In the genomic region with DNA sequence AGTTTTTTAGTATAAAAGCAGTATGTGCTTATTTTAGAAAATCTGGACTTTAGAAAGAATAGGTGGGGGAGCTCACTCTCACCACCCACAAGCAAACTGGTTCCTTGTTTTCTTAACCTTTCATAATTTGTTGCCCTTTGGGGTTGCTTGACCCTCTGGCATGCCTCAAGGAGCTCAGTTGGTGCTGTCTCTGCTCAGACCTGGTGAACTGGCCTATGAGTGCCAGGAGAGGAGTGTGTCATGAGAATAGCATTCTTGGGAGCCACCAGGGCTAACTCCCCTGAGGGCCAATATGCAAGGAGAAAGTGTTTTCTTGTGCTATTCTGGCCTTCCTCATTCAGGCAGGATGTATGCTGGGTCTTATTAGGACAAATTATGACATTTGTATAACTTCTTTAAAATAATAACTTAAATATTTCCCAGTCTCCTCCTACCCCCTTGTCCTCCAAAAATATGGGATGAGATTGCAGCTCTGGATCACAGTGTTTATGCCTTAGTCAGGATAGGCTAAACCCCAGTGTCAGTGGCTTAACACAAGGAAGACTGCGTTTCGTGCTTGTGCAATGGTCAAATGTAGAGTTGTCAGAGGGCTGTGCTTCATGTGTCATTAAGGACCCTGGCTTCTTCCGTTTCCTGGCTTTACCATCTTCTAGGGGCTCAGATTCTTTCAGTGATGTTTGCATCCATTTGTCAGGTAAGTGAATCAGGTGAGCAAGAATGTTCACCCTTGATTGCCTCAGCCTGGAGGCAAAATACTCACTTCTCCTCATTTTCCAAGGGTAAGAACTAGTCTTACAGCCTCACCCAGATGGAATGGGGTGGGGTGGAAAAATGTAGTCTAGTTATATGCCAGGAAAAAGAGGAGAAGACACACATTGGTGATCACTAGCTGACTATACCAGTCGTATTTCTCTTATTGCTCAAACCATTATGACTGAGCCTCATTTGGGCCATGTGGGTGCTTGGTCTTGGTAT, we compare ENCODE assay signal across 17 cellular contexts. TPM values are rescaled to one million over a fixed set of nuclear protein-coding genes. Genes with fewer than 3 reads are reported as not detected.
DNase-seq lines count a peak whose midpoint lies in the region; ATAC-seq, FAIRE-seq and TF ChIP-seq lines count a peak whose summit lies in the region.
"Had no signal": no experiment of that assay in that cellular context is flagged by ENCODE, and none has a peak within 500 bp of the region (broad histone marks: within the 10 kb centered on the region; RNA-seq: fewer than 3 reads in every experiment).

No MANE protein-coding gene starts in this region.

- FAIRE-seq in bronchial epithelial cell (lab: Jason Lieb, UNC), result peak; percentile 83
- FAIRE-seq: GM18507 had no signal

- H3K4me3 ChIP-seq in bronchial epithelial cell (ENCODE audit: low read depth, low read length) (no peak overlapping the region), mesenchymal stem cell (ENCODE audit: insufficient read depth in 1 of 2, low read depth in 1 of 2, low read length in 2 of 2) (no peak overlapping the region), right lobe of liver (no peak overlapping the region), neuronal stem cell (ENCODE audit: low read length in 2 of 2) (no peak overlapping the region)
- H3K4me3 ChIP-seq: vagina had no signal

- intact Hi-C loops in right lobe of liver (cut with DNase I), result no loop called here

- 87% methylated on average over 3 of the region's 4 CpGs for WGBS in mesenchymal stem cell
- WGBS in right lobe of liver (ENCODE audit: insufficient coverage, low coverage, low lambda C conversion rate, missing lambda C conversion rate), result 82% methylated on average over 4 of the region's 4 CpGs
- no CpG with 5 or more reads among the region's 4 CpGs for WGBS in neuronal stem cell (ENCODE audit: extremely low coverage in 2 of 2, insufficient read length in 2 of 2, insufficient replicate concordance in 1 of 2), 2 donors

- H3K27ac ChIP-seq in C4-2B (peak overlapping the region; percentile 42), mesenchymal stem cell (ENCODE audit: low read length, poor library complexity, severe bottlenecking) (peak overlapping the region; percentile 18), right lobe of liver (no peak overlapping the region), neuronal stem cell (replicated peaks; ENCODE audit: low read length) (no peak overlapping the region)
- H3K27ac ChIP-seq: vagina had no signal

- H3K14ac ChIP-seq in mesenchymal stem cell (ENCODE audit: low read length in 2 of 2), result no peak overlapping the region
- H3K14ac ChIP-seq in neuronal stem cell (ENCODE audit: low read length), result no peak overlapping the region

- no peak overlapping the region for H2AK5ac ChIP-seq in mesenchymal stem cell (ENCODE audit: low read length, severe bottlenecking)
- no peak overlapping the region for H2AK5ac ChIP-seq in neuronal stem cell (ENCODE audit: low read depth, low read length)

- no peak for ATAC-seq in right lobe of liver
- ATAC-seq: activated CD8-positive, alpha-beta T cell treated with anti-CD3 and anti-CD28 coated beads for 36 hours; effector memory CD8-positive, alpha-beta T cell had no signal

- H2BK15ac ChIP-seq in mesenchymal stem cell (ENCODE audit: low read depth, poor library complexity, severe bottlenecking), result no peak overlapping the region
- H2BK15ac ChIP-seq in neuronal stem cell (ENCODE audit: low read length), result no peak overlapping the region

- H2BK12ac ChIP-seq in mesenchymal stem cell (ENCODE audit: low read length in 2 of 2), result no peak overlapping the region
- H2BK12ac ChIP-seq in neuronal stem cell (ENCODE audit: low read length), result no peak overlapping the region

- TF ChIP-seq CTCF in C4-2B (conservative IDR thresholded peaks at IDR 0.05), result no peak
- TF ChIP-seq CTCF in bronchial epithelial cell (IDR thresholded peaks at IDR 0.05; ENCODE audit: insufficient read depth, low read length, severe bottlenecking), result no peak
- no peak for TF ChIP-seq CTCF in right lobe of liver (IDR thresholded peaks at IDR 0.05)

- H3K9me3 ChIP-seq in mesenchymal stem cell (ENCODE audit: control insufficient read depth, low read length), result no peaks in the 10 kb centered on the region
- no peaks in the 10 kb centered on the region for H3K9me3 ChIP-seq in right lobe of liver
- no peaks in the 10 kb centered on the region for H3K9me3 ChIP-seq in neuronal stem cell (replicated peaks in 1 of 2; ENCODE audit: control insufficient read depth in 2 of 2, insufficient read depth in 1 of 2, low read depth in 1 of 2, low read length in 2 of 2)
- H3K9me3 ChIP-seq: vagina had no signal

- H3K27me3 ChIP-seq in bronchial epithelial cell (ENCODE audit: control insufficient read depth, insufficient read depth, low read length) (no peaks in the 10 kb centered on the region), mesenchymal stem cell (ENCODE audit: control insufficient read depth in 1 of 2, insufficient read depth in 1 of 2, low read length in 2 of 2) (no peaks in the 10 kb centered on the region), right lobe of liver (no peaks in the 10 kb centered on the region), neuronal stem cell (ENCODE audit: control insufficient read depth in 3 of 3, insufficient read depth in 3 of 3, low read depth in 1 of 3, low read length in 3 of 3) (no peaks in the 10 kb centered on the region)
- H3K27me3 ChIP-seq: vagina had no signal

- no peak overlapping the region for H2BK120ac ChIP-seq in mesenchymal stem cell (ENCODE audit: low read depth, low read length)
- no peak overlapping the region for H2BK120ac ChIP-seq in neuronal stem cell (ENCODE audit: low read depth, low read length)

- H3K18ac ChIP-seq in mesenchymal stem cell (ENCODE audit: low read depth in 1 of 2, low read length in 2 of 2) (no peak overlapping the region), neuronal stem cell (ENCODE audit: low read length) (no peak overlapping the region)

- no peak overlapping the region for H4K91ac ChIP-seq in mesenchymal stem cell (ENCODE audit: low read length)
- no peak overlapping the region for H4K91ac ChIP-seq in neuronal stem cell (ENCODE audit: low read depth, low read length, poor library complexity)

- H3K4ac ChIP-seq in mesenchymal stem cell (ENCODE audit: low read depth in 1 of 2, low read length in 2 of 2), result no peak overlapping the region
- no peak overlapping the region for H3K4ac ChIP-seq in neuronal stem cell (ENCODE audit: low read length)

- DNase-seq in M059J (ENCODE audit: low read depth) (peak; percentile 93), bronchial epithelial cell (ENCODE audit: low read depth) (peak; percentile 100), mesenchymal stem cell (peak; percentile 47), foreskin melanocyte (no peak), NCI-H187 (lab: John Stamatoyannopoulos, UW) (no peak), right lobe of liver (no peak), neuronal stem cell (ENCODE audit: low spot score) (no peak)
- DNase-seq: activated CD8-positive, alpha-beta T cell treated with anti-CD3 and anti-CD28 coated beads for 36 hours; central memory CD4-positive, alpha-beta T cell; effector memory CD8-positive, alpha-beta T cell; immature natural killer cell; NCI-H1105 treated with DMSO at 0.1 percent for 48 hours; NCI-H345 had no signal

- H3K4me1 ChIP-seq in mesenchymal stem cell (ENCODE audit: control insufficient read depth, insufficient read depth, low read depth, low read length), result peaks cover 2% of the 10 kb centered on the region
- no peaks in the 10 kb centered on the region for H3K4me1 ChIP-seq in right lobe of liver
- peaks cover 0 to 12% of the 10 kb centered on the region in 2 donors for H3K4me1 ChIP-seq in neuronal stem cell (ENCODE audit: control insufficient read depth in 2 of 2, insufficient read depth in 1 of 2, low read depth in 1 of 2, low read length in 2 of 2)

- H2AFZ ChIP-seq in mesenchymal stem cell (ENCODE audit: low read depth, low read length), result no peak overlapping the region
- no peak overlapping the region for H2AFZ ChIP-seq in neuronal stem cell (ENCODE audit: low read length)

- H3K36me3 ChIP-seq in bronchial epithelial cell (ENCODE audit: control insufficient read depth, insufficient read depth, low read length), result no peaks in the 10 kb centered on the region
- H3K36me3 ChIP-seq in mesenchymal stem cell (ENCODE audit: control insufficient read depth in 1 of 2, insufficient read depth in 2 of 2, low read depth in 1 of 2, low read length in 2 of 2), result no peaks in the 10 kb centered on the region
- no peaks in the 10 kb centered on the region for H3K36me3 ChIP-seq in right lobe of liver
- H3K36me3 ChIP-seq in neuronal stem cell (replicated peaks in 1 of 2; ENCODE audit: control insufficient read depth in 2 of 2, insufficient read depth in 2 of 2, low read length in 2 of 2), result peaks cover 0 to 28% of the 10 kb centered on the region in 2 donors
- H3K36me3 ChIP-seq: vagina had no signal

- H4K8ac ChIP-seq in mesenchymal stem cell (ENCODE audit: low read length) (no peak overlapping the region), neuronal stem cell (ENCODE audit: low read depth, low read length) (no peak overlapping the region)

- H3K79me1 ChIP-seq in mesenchymal stem cell (replicated peaks; ENCODE audit: low read length, poor library complexity, severe bottlenecking) (no peaks in the 10 kb centered on the region), neuronal stem cell (ENCODE audit: low read depth, low read length) (no peaks in the 10 kb centered on the region)

- no peak for TF ChIP-seq POLR2A in right lobe of liver (IDR thresholded peaks at IDR 0.05)

- H2BK5ac ChIP-seq in mesenchymal stem cell (ENCODE audit: low read depth, low read length, poor library complexity, severe bottlenecking) (no peak overlapping the region), neuronal stem cell (ENCODE audit: low read length) (no peak overlapping the region)

- no peak overlapping the region for H3K23ac ChIP-seq in mesenchymal stem cell (ENCODE audit: low read length in 2 of 2)
- no peak overlapping the region for H3K23ac ChIP-seq in neuronal stem cell (ENCODE audit: low read depth, low read length, poor library complexity)

- no peak overlapping the region for H3K9ac ChIP-seq in mesenchymal stem cell (ENCODE audit: low read length)
- H3K9ac ChIP-seq in neuronal stem cell (ENCODE audit: low read depth, low read length, poor library complexity), result no peak overlapping the region

- H3K4me2 ChIP-seq in mesenchymal stem cell (ENCODE audit: low read length, poor library complexity, severe bottlenecking) (no peak overlapping the region), neuronal stem cell (ENCODE audit: insufficient read depth, low read length, poor library complexity, severe bottlenecking) (no peak overlapping the region)

RNA-seq across cellular contexts. Expression of a gene that starts 20.7 kb away (rescaled TPM):
- total RNA-seq in M059J (2014; rRNA removed; shearing (Covaris generic)), result 12.7 and 18.9 TPM in 2 replicates
- total RNA-seq in bronchial epithelial cell, result 62.1 and 64.8 TPM in 2 replicates
- 20.5 TPM for polyA plus RNA-seq in mesenchymal stem cell (2013, experiment 1 of 2)
- 19.9 TPM for polyA plus RNA-seq in mesenchymal stem cell (2013, experiment 2 of 2)
- 10 to 100 TPM in 4 of 6 experiments, 1 to 10 TPM in 2; 7.4 to 43.8 (median 17.3) TPM for total RNA-seq in right lobe of liver
- polyA plus RNA-seq in neuronal stem cell (2013, experiment 1 of 2), result 12.4 TPM
- 12.2 TPM for polyA plus RNA-seq in neuronal stem cell (2013, experiment 2 of 2)
- polyA plus RNA-seq: IgD-negative memory B cell had no signal

Comparison
In these comparisons a context has a peak if more than half of its experiments do, and no peak if none do; other contexts are left out.
1. H3K27ac ChIP-seq: peak in C4-2B (single experiment) and mesenchymal stem cell (single experiment); none in right lobe of liver (0 of 3) and neuronal stem cell (single experiment).
2. DNase-seq: peak in M059J (single experiment), bronchial epithelial cell (single experiment) and mesenchymal stem cell (single experiment); none in foreskin melanocyte (single experiment), NCI-H187 (0 of 2), right lobe of liver (0 of 3) and neuronal stem cell (single experiment).